ENCODE assay signal across 20 cellular contexts in the genomic region with DNA sequence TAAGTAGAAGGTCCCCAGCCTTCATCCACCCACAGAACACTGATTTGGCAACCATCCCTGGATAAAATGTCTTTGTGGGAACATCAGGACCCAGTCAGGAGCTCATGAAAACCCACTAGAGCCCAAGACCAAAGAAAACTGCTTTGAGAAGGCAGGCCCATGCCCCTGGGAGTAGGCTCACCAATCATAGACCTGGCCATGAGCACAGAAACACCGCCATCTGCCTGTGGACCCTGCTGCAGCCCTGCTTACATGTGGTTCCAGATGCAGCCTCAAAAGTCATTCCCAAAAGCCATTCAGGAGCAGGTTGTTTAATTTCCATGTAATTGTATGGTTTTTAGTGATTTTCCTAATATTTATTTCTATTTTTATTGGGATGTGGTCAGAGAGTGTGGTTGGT. TPM values are rescaled to one million over a fixed set of nuclear protein-coding genes. Genes with fewer than 3 reads are reported as not detected.
"Had no signal": no experiment of that assay in that cellular context is flagged by ENCODE, and none has a peak within 500 bp of the region (broad histone marks: within the 10 kb centered on the region; RNA-seq: fewer than 3 reads in every experiment).

No MANE protein-coding gene starts in this region.

RNA-seq across cellular contexts. Expression of gene DEFB131A, which starts 10.9 kb away (rescaled TPM):
- total RNA-seq: dermis blood vessel endothelial cell; dorsolateral prefrontal cortex; esophagus mucosa; esophagus squamous epithelium; gastrocnemius medialis; glomerular endothelial cell; heart right ventricle; kidney epithelial cell; left cardiac atrium; left lung; left ventricle myocardium superior; lower leg skin; lower lobe of right lung; lung microvascular endothelial cell; mesenteric fat pad; mesothelial cell of epicardium; mucosa of descending colon; myocyte; naive thymus-derived CD8-positive, alpha-beta T cell had no signal
- polyA plus RNA-seq: heart right ventricle; keratinocyte; naive thymus-derived CD8-positive, alpha-beta T cell had no signal
